15 cellular contexts compared by ENCODE assay signal in the genomic region with DNA sequence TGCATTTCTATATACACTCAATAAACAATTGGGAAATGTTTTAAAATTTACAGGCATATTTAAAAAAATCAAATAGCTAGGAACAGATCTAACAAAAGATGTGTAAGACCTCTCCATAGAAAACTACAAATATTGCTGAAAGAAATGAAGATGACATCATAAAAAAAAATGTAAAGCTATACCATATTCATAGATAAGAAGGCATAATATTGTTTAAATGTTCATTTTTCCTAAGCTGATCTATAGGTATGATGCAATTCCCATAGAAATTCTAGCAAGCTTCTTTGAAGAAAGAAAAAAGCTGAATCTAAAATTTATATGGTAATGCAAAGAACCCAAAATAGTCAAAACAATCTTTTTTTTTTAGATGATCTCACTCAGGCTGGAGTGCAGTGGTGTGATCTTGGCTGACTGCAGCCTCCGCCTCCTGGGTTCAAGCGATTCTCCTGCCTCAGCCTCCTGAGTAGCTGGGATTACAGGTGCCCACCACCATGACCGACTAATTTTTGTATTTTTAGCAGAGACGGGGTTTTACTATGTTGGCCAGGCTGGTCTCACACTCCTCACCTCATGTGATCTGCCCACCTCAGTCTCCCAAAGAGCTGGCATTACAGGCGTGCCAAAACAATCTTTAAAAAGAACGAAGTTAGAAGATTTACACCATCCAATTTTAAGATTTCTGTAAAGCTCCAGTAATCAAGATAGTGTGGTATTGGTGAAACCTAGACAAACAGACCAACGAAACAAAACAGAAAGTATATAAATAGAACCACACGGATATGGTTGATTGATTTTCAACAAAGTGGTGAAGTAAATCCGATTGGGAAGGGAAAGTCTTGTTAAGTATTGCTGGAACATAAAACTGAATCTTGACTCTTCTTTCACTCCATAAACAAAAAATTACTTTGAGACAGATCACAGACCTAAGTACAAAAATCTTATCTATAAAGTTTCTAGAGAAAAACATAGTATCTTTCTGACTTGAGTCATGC. TPM values are rescaled to one million over a fixed set of nuclear protein-coding genes. Genes with fewer than 3 reads are reported as not detected.
DNase-seq lines count a peak whose midpoint lies in the region; ATAC-seq, FAIRE-seq and TF ChIP-seq lines count a peak whose summit lies in the region.
"Had no signal": no experiment of that assay in that cellular context is flagged by ENCODE, and none has a peak within 500 bp of the region (broad histone marks: within the 10 kb centered on the region; RNA-seq: fewer than 3 reads in every experiment).

No MANE protein-coding gene starts in this region.

- H3K4me2 ChIP-seq in K562 (ENCODE audit: insufficient read depth, low read length), result peak overlapping the region; percentile 54; the same call in 1 of the 2 replicates

- POLR2A ChIA-PET in CD4-positive, alpha-beta memory T cell (lab: Charles Lee; ENCODE audit: partially characterized antibody), result interaction anchor here (1.5 to 2.4 kb wide), 2 partner anchors 11 to 151 kb away, joined by 4 to 10 read pairs; no protein-coding TSS in a partner anchor
- POLR2A ChIA-PET in K562 (lab: Yijun Ruan, JAX), result interaction anchor here (0.6 to 0.7 kb wide), 3 partner anchors 215 to 620 kb away, joined by 3 read pairs; partner anchors contain the start of gene EDEM1

- FAIRE-seq in K562 (lab: Jason Lieb, UNC), result no peak
- FAIRE-seq: islet of Langerhans had no signal

- ATAC-seq in GM18870 (IDR thresholded peaks at IDR 0.05; ENCODE audit: unreplicated experiment) (peak; percentile 32), HG03064 (IDR thresholded peaks at IDR 0.05; ENCODE audit: low read depth, unreplicated experiment) (peak; percentile 31), K562 (no peak), HG03520 (IDR thresholded peaks at IDR 0.05; ENCODE audit: unreplicated experiment) (no peak), HG03196 (IDR thresholded peaks at IDR 0.05; ENCODE audit: unreplicated experiment) (no peak)
- ATAC-seq: naive thymus-derived CD4-positive, alpha-beta T cell had no signal

- no peaks in the 10 kb centered on the region for H3K27me3 Mint-ChIP-seq in CD4-positive, alpha-beta memory T cell
- H3K27me3 Mint-ChIP-seq: naive thymus-derived CD4-positive, alpha-beta T cell had no signal

- H3K4me1 ChIP-seq in CD4-positive, alpha-beta memory T cell (ENCODE audit: insufficient read depth, low read length), result peaks cover 20% of the 10 kb centered on the region
- H3K4me1 ChIP-seq in K562 (replicated peaks in 1 of 2; ENCODE audit: control insufficient read depth in 2 of 2, insufficient read depth in 2 of 2, low read length in 2 of 2), result peaks cover 12 to 32% of the 10 kb centered on the region in 2 experiments

- TF ChIP-seq POLR2A in K562 (conservative IDR thresholded peaks at IDR 0.05), result no peak

- intact Hi-C loops in CD4-positive, alpha-beta memory T cell (cut with micrococcal nuclease), result no loop called here
- intact Hi-C loops in K562 (cut with micrococcal nuclease), result no loop called here

- no peaks in the 10 kb centered on the region for H3K9me3 ChIP-seq in CD4-positive, alpha-beta memory T cell (ENCODE audit: control insufficient read depth in 1 of 2, low read length in 2 of 2)
- H3K9me3 ChIP-seq in K562 (replicated peaks; ENCODE audit: control insufficient read depth, insufficient read depth, low read depth, low read length), result no peaks in the 10 kb centered on the region
- H3K9me3 ChIP-seq: upper lobe of left lung had no signal

- no peak overlapping the region for H3K4me3 ChIP-seq in CD4-positive, alpha-beta memory T cell (ENCODE audit: low read length in 2 of 2)
- no peak overlapping the region for H3K4me3 ChIP-seq in K562
- H3K4me3 ChIP-seq: skin epidermis, upper lobe of left lung had no signal

- 49% methylated on average over 9 of the region's 9 CpGs for WGBS in K562 (ENCODE audit: insufficient coverage, low coverage, missing lambda C conversion rate)

- in situ Hi-C loops in K562 (cut with MboI), result no loop called here

- H3K36me3 Mint-ChIP-seq in CD4-positive, alpha-beta memory T cell, result peaks cover 11 to 14% of the 10 kb centered on the region in 2 donors

- peak overlapping the region; percentile 11 to 87 (median 73) for H3K27ac Mint-ChIP-seq in CD4-positive, alpha-beta memory T cell
- H3K27ac Mint-ChIP-seq: naive thymus-derived CD4-positive, alpha-beta T cell had no signal

- H2AFZ ChIP-seq in K562 (ENCODE audit: low read depth, low read length), result peak overlapping the region; percentile 84

- H3K4me3 Mint-ChIP-seq in CD4-positive, alpha-beta memory T cell, result peak overlapping the region in 5 of 8 donors; percentile 2 to 50 (median 35)
- H3K4me3 Mint-ChIP-seq: naive thymus-derived CD4-positive, alpha-beta T cell had no signal

- no peaks in the 10 kb centered on the region for H3K9me1 ChIP-seq in K562 (ENCODE audit: control insufficient read depth, insufficient read depth, low read length)

- no peak; a peak in 1 of 4 replicates for TF ChIP-seq RAD21 in K562 (CRISPR knock-in tag; conservative IDR thresholded peaks at IDR 0.05 in 1 of 2, IDR thresholded peaks at IDR 0.05 in 1 of 2)

- H3K27ac ChIP-seq in CD4-positive, alpha-beta memory T cell (ENCODE audit: low read depth, low read length), result no peak overlapping the region
- peak overlapping the region; percentile 40; the same call in 1 of the 3 replicates for H3K27ac ChIP-seq in K562 (ENCODE audit: extremely low read depth, low read depth, low read length)
- H3K27ac ChIP-seq: skin epidermis, upper lobe of left lung had no signal

- H3K36me3 ChIP-seq in CD4-positive, alpha-beta memory T cell (ENCODE audit: insufficient read depth, low read length), result no peaks in the 10 kb centered on the region
- H3K36me3 ChIP-seq in K562 (ENCODE audit: control insufficient read depth, insufficient read depth, low read length), result no peaks in the 10 kb centered on the region
- H3K36me3 ChIP-seq: upper lobe of left lung had no signal

- no TSS peak for BruUV-seq in K562 (replicated peaks; lab: Mats Ljungman, UMichigan)

- TF ChIP-seq CTCF in K562 (IDR thresholded peaks at IDR 0.05 in 2 of 3, conservative IDR thresholded peaks at IDR 0.05 in 1 of 3; ENCODE audit: insufficient read depth in 2 of 3, low read depth in 1 of 3, low read length in 3 of 3), result no peak

- H3K27me3 ChIP-seq in CD4-positive, alpha-beta memory T cell (ENCODE audit: insufficient read depth, low read length), result no peaks in the 10 kb centered on the region
- no peaks in the 10 kb centered on the region for H3K27me3 ChIP-seq in K562 (ENCODE audit: control insufficient read depth in 2 of 2, insufficient read depth in 2 of 2, low read length in 2 of 2)
- H3K27me3 ChIP-seq: upper lobe of left lung had no signal

- CTCF ChIA-PET in CD4-positive, alpha-beta memory T cell (lab: Charles Lee; ENCODE audit: partially characterized antibody), result interaction anchor here (1.0 to 1.9 kb wide), 4 partner anchors 9 to 261 kb away, joined by 3 to 7 read pairs (median 4); no protein-coding TSS in a partner anchor
- CTCF ChIA-PET in K562 (lab: Yijun Ruan, JAX; ENCODE audit: low intra/inter-chr PET ratio), result no interaction called here

- no peak for DNase-seq in CD4-positive, alpha-beta memory T cell
- DNase-seq in K562 (ENCODE audit: extremely low read depth in 1 of 4, low spot score in 3 of 4), result no peak
- DNase-seq in NCI-H146 treated with DMSO at 0.1 percent for 48 hours (lab: John Stamatoyannopoulos, UW; ENCODE audit: unreplicated experiment), result no peak
- DNase-seq in EL, result no peak
- DNase-seq: dermis blood vessel endothelial cell; foreskin melanocyte; naive thymus-derived CD4-positive, alpha-beta T cell; NCI-H2029; upper lobe of left lung had no signal

- peaks cover 0 to 31% (median 23%) of the 10 kb centered on the region in 8 donors for H3K9me3 Mint-ChIP-seq in CD4-positive, alpha-beta memory T cell

- H4K20me1 ChIP-seq in K562 (replicated peaks; ENCODE audit: control insufficient read depth, insufficient read depth, low read length), result no peaks in the 10 kb centered on the region

- H3K79me2 ChIP-seq in K562 (ENCODE audit: control insufficient read depth, insufficient read depth, low read length), result no peaks in the 10 kb centered on the region; the same call in 2 of the 3 replicates

- peak overlapping the region in 1 of 2 experiments; percentile 55; a peak in 2 of 4 replicates for H3K9ac ChIP-seq in K562 (ENCODE audit: insufficient read depth in 1 of 2, low read depth in 2 of 2, low read length in 2 of 2)

- TF ChIP-seq EP300 in K562 (IDR thresholded peaks at IDR 0.05; ENCODE audit: low read length), result no peak

- peaks cover 12 to 38% (median 26%) of the 10 kb centered on the region in 4 donors for H3K4me1 Mint-ChIP-seq in CD4-positive, alpha-beta memory T cell

TF ChIP-seq in K562, 482 proteins besides CTCF, POLR2A, EP300 and RAD21 (continues in another document):
- no peak for TF ChIP-seq PHTF2 (CRISPR knock-in tag; IDR thresholded peaks at IDR 0.05)
- TF ChIP-seq CEBPG (CRISPR knock-in tag; IDR thresholded peaks at IDR 0.05), result no peak
- TF ChIP-seq CEBPG (tag; conservative IDR thresholded peaks at IDR 0.05 in 1 of 2, IDR thresholded peaks at IDR 0.05 in 1 of 2), result peak in 1 of 2 experiments; percentile 93; a peak in 2 of 4 replicates
- no peak; the same call in 1 of the 2 replicates for TF ChIP-seq KAT8 (IDR thresholded peaks at IDR 0.05; ENCODE audit: low read depth)
- no peak for TF ChIP-seq ZNF77 (CRISPR knock-in tag; IDR thresholded peaks at IDR 0.05)
- 0 out of 2 replicates have a peak, but pooled peaks have one; percentile 16 for TF ChIP-seq ZNF354B (CRISPR knock-in tag; IDR thresholded peaks at IDR 0.05)
- no peak for TF ChIP-seq SREBF1 (IDR thresholded peaks at IDR 0.05; ENCODE audit: borderline replicate concordance, low read depth, low read length)

RNA-seq across cellular contexts. Expression of gene BHLHE40, which starts 6.3 kb away (rescaled TPM):
- total RNA-seq in CD4-positive, alpha-beta memory T cell, result 10 to 100 TPM; 44.9 to 45.8 TPM
- polyA plus RNA-seq in CD4-positive, alpha-beta memory T cell, result 10 to 100 TPM; 33.0 to 34.6 TPM
- 81.5 and 114 TPM in 2 replicates for total RNA-seq in K562 (2011; cell fraction: chromatin; rRNA removed; ENCODE audit: low replicate concordance)
- 100 and 103 TPM in 2 replicates for total RNA-seq in K562 (2011; cell fraction: nucleolus; rRNA removed)
- total RNA-seq in K562 (2011; cell fraction: nucleoplasm; rRNA removed), result 92.4 and 99.8 TPM in 2 replicates
- total RNA-seq in K562 (2014; rRNA removed), result 38.7 and 44.5 TPM in 2 replicates
- 19.4 and 20.6 TPM in 2 replicates for total RNA-seq in K562 (2014; rRNA removed; fragmentation: Illumina TruSeq; extraction: Trizol)
- 27.7 and 27.8 TPM in 2 replicates for total RNA-seq in K562 (2015; rRNA removed; fragmentation: Illumina TruSeq; extraction: Trizol)
- 47.5 and 51.8 TPM in 2 replicates for total RNA-seq in K562 (2021)
- 83.9 and 105 TPM in 2 replicates for polyA plus RNA-seq in K562 (2011; rRNA removed)
- 72.3 and 73.7 TPM in 2 replicates for polyA plus RNA-seq in K562 (2011; cell fraction: cytosol; rRNA removed)
- 144 and 202 TPM in 2 replicates for polyA plus RNA-seq in K562 (2011; cell fraction: nucleus; rRNA removed)
- 98.8 and 122 TPM in 2 replicates for polyA plus RNA-seq in K562 (2012)
- polyA plus RNA-seq in K562 (2014; fragmentation: Illumina TruSeq; extraction: Trizol), result 49.6 and 57.8 TPM in 2 replicates
- polyA plus RNA-seq in K562 (2014; fragmentation: Nextera tagmentation; extraction: Ambion mirVana), result 10 to 100 TPM; 12.0 to 24.3 TPM
- polyA plus RNA-seq in K562 (2014; rRNA removed), result 30.9 and 31.4 TPM in 2 replicates
- 76.2 and 78.0 TPM in 2 replicates for polyA minus RNA-seq in K562 (2011; rRNA and poly(A)+ RNA removed)
- 70.7 and 90.6 TPM in 2 replicates for polyA minus RNA-seq in K562 (2011; cell fraction: cytosol; rRNA and poly(A)+ RNA removed)
- polyA minus RNA-seq in K562 (2011; cell fraction: nucleus; rRNA and poly(A)+ RNA removed), result 122 and 139 TPM in 2 replicates

Comparison
In these comparisons a context has a peak if more than half of its experiments do, and no peak if none do; other contexts are left out.
1. ATAC-seq: peak in GM18870 (single experiment) and HG03064 (single experiment); none in K562 (single experiment), HG03520 (single experiment) and HG03196 (single experiment).